ENCODE assay signal across 7 cellular contexts in the genomic region with DNA sequence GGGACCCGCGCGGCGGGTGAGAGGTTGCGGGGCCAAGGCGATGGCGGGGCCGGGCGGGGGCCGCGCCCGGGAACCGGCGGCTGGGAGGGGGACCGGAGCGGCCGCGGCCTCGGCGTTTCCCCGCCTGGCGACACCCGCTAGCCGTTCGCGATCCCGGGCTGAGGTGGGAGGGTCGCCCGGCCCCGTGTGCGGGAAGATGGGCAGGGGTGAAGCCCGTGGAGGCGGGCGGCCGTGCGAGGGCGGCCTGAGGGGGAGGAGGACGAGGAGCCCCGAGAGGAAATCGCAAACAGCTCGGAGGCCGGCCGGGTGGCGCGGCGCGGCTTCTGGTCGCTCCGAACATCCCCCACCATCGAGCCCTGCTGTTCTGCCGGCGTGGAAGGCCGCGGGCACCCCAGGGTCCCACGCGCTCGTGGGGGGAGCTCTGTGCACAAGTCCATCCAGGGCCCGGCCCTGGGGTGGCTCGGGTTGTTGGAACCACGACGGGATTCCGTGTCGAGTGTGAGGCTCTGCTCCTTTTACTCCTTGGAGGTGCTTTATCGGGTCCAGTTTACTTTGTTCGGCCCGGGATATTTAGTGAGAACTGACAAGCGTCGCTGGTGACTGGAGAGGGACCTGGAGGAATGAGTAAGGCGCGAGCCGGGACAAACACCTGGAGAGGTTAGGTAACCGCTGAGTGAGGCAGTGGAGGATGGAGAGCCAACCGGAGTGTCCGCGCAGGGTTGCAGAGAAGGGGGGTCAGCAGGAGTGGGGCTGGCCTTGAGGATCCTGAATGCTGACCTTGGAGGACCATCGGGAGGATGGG. TPM values are rescaled to one million over a fixed set of nuclear protein-coding genes. Genes with fewer than 3 reads are reported as not detected.
DNase-seq lines count a peak whose midpoint lies in the region; ATAC-seq, FAIRE-seq and TF ChIP-seq lines count a peak whose summit lies in the region.

No MANE protein-coding gene starts in this region.

- TF ChIP-seq POLR2A in NB4 (IDR thresholded peaks at IDR 0.05; ENCODE audit: extremely low read depth, insufficient read length): no peak

- peak; percentile 39 for ATAC-seq in HG02610 (IDR thresholded peaks at IDR 0.05; ENCODE audit: unreplicated experiment)

- H3K4me3 ChIP-seq in NB4 (ENCODE audit: low read depth, low read length): peak overlapping the region; percentile 72
- H3K4me3 ChIP-seq in epithelial cell of esophagus (ENCODE audit: low read length): peak overlapping the region; percentile 75
- peak overlapping the region; percentile 55 for H3K4me3 ChIP-seq in mononuclear cell (ENCODE audit: low read length)

- peaks cover 32% of the 10 kb centered on the region for H3K4me1 ChIP-seq in mononuclear cell (ENCODE audit: insufficient read depth, low read length)

- DNase-seq in GM18507 (ENCODE audit: extremely low spot score, insufficient read length, low read depth) (peak; percentile 40), NB4 (ENCODE audit: low read depth) (peak; percentile 68), epithelial cell of esophagus (ENCODE audit: low read depth) (peak; percentile 72)
- DNase-seq in activated CD8-positive, alpha-beta memory T cell treated with anti-CD3 and anti-CD28 coated beads, Interleukin-2, amount 50 U/mL, for 48 hours: peak; percentile 82
- peak; percentile 50 for DNase-seq in stimulated activated naive CD4-positive, alpha-beta T cell treated with Interleukin-2 at 50 U/mL for 16 hours (lab: John Stamatoyannopoulos, UW)

- FAIRE-seq in GM18507 (lab: Jason Lieb, UNC): peak; percentile 15

- TF ChIP-seq CTCF in NB4 (IDR thresholded peaks at IDR 0.05; ENCODE audit: low read depth, low read length) (no peak), epithelial cell of esophagus (IDR thresholded peaks at IDR 0.05; ENCODE audit: insufficient read depth, low read depth, low read length, missing control alignments) (no peak)

- H3K9me3 ChIP-seq in mononuclear cell (ENCODE audit: low read depth, low read length): no peaks in the 10 kb centered on the region

- H3K27me3 ChIP-seq in mononuclear cell (ENCODE audit: insufficient read depth, low read length): no peaks in the 10 kb centered on the region

RNA-seq across cellular contexts. Expression of a gene that starts 0.7 kb away (rescaled TPM):
- 58.2 TPM for total RNA-seq in mononuclear cell

Comparison
In these comparisons a context has a peak if more than half of its experiments do, and no peak if none do; other contexts are left out.
1. Peak in every context shown above with its lines: DNase-seq, ATAC-seq and H3K4me3 ChIP-seq.